Comparison of ENCODE assay signal across 1 cellular context in the genomic region with DNA sequence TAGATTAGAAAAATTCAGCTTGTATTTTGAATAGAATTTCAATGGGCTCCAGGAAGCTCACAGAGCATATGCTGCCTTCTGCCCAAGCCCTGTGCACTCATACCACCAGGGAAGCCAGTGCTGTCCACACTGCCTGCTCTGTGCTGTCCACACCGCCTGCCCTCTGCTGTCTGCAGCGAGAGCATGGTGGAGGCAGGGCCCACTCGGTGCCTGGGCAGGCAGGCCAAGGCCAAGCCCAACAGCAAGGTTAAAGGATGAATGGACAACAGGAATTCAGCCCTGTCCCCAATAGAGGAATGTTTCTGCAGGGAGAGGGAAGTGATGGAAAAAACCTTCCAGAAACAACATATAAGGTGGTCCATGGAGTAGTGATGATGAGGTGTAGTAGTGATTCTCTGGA.
TF ChIP-seq lines count a peak whose summit lies in the region.

No MANE protein-coding gene starts in this region.

TF ChIP-seq in HepG2, 621 proteins besides CTCF, POLR2A, EP300 and RAD21 (continued from another document):
- TF ChIP-seq, protein P1, sequence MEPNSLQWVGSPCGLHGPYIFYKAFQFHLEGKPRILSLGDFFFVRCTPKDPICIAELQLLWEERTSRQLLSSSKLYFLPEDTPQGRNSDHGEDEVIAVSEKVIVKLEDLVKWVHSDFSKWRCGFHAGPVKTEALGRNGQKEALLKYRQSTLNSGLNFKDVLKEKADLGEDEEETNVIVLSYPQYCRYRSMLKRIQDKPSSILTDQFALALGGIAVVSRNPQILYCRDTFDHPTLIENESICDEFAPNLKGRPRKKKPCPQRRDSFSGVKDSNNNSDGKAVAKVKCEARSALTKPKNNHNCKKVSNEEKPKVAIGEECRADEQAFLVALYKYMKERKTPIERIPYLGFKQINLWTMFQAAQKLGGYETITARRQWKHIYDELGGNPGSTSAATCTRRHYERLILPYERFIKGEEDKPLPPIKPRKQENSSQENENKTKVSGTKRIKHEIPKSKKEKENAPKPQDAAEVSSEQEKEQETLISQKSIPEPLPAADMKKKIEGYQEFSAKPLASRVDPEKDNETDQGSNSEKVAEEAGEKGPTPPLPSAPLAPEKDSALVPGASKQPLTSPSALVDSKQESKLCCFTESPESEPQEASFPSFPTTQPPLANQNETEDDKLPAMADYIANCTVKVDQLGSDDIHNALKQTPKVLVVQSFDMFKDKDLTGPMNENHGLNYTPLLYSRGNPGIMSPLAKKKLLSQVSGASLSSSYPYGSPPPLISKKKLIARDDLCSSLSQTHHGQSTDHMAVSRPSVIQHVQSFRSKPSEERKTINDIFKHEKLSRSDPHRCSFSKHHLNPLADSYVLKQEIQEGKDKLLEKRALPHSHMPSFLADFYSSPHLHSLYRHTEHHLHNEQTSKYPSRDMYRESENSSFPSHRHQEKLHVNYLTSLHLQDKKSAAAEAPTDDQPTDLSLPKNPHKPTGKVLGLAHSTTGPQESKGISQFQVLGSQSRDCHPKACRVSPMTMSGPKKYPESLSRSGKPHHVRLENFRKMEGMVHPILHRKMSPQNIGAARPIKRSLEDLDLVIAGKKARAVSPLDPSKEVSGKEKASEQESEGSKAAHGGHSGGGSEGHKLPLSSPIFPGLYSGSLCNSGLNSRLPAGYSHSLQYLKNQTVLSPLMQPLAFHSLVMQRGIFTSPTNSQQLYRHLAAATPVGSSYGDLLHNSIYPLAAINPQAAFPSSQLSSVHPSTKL (CRISPR knock-in tag; IDR thresholded peaks at IDR 0.05), result no peak
- no peak for TF ChIP-seq KLF11 (CRISPR knock-in tag; IDR thresholded peaks at IDR 0.05)
- TF ChIP-seq, protein P2, sequence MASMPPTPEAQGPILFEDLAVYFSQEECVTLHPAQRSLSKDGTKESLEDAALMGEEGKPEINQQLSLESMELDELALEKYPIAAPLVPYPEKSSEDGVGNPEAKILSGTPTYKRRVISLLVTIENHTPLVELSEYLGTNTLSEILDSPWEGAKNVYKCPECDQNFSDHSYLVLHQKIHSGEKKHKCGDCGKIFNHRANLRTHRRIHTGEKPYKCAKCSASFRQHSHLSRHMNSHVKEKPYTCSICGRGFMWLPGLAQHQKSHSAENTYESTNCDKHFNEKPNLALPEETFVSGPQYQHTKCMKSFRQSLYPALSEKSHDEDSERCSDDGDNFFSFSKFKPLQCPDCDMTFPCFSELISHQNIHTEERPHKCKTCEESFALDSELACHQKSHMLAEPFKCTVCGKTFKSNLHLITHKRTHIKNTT (CRISPR knock-in tag; IDR thresholded peaks at IDR 0.05), result no peak
- no peak for TF ChIP-seq NBN (conservative IDR thresholded peaks at IDR 0.05)
- TF ChIP-seq SATB2 (CRISPR knock-in tag; IDR thresholded peaks at IDR 0.05), result no peak
- TF ChIP-seq ZNF264 (CRISPR knock-in tag; IDR thresholded peaks at IDR 0.05), result no peak
